ENCODE assay signal across 1 cellular context in genomic region chr20:675453-676314, GRCh38.
TF ChIP-seq lines count a peak whose summit lies in the region.

Gene SCRT2, minus strand, starts transcription at chr20:675802. Its CDS starts 201 bp downstream, at chr20:675601.

TF ChIP-seq in SK-N-SH treated with all-trans-retinoic acid at 6 μM for 48 hours, 23 proteins besides CTCF, POLR2A, EP300 and RAD21 (continued from another document):
- TF ChIP-seq TSHZ2 (CRISPR knock-in tag; IDR thresholded peaks at IDR 0.05) (peak; percentile 71), ZFP3 (CRISPR knock-in tag; IDR thresholded peaks at IDR 0.05) (peak; percentile 31; the same call in 1 of the 2 replicates), PPARA (CRISPR knock-in tag; IDR thresholded peaks at IDR 0.05; ENCODE audit: borderline replicate concordance) (no peak), ZNF70 (CRISPR knock-in tag; IDR thresholded peaks at IDR 0.05) (no peak), ZC3H10 (CRISPR knock-in tag; IDR thresholded peaks at IDR 0.05) (peak; percentile 42; the same call in 1 of the 2 replicates)
